1 cellular context compared by ENCODE assay signal in the genomic region with DNA sequence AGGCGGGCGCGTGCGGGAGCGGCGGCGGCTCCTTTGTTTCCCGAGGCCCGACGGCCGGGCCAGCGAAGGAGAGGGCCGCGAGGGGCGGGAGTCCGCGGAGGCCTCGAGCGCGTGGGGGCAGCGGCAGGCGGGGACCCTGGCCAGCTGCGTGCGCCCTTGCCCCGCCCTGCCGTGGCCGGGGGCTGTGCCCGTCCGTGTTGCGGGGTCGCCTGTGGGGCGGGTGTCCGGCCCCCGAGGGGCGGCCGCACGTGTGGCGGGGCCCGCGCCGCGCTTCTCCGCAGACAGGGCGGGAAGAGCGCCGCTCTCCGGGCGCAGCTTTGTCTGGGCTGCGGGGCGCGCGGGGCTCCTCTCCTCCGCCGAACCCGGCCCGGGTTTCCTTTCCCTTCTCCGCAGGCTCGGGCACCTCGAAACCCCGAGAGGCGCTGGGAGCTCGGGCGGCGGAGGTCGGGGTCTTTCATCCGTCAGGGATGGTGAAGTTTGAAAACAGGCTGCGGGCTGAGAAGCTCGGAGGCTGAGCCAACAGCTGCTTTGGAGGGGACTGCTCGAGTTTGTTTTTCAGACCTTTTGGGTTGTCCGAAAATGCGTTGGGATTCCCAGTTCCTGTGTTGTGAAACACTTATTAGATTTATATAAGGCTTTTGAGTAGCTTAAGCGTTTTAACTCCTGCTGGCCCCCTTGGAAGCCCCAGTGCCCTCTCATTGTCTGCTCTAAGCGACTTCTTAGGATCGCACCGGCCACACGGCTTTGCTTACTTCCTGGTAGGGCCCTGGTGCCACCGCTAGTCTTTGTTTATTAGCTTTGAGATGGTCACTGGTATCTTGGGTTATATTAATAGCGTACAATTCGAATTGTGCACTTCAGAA.
A peak's percentile ranks its signal among the peaks of the same experiment; 100 is the strongest.
TF ChIP-seq lines count a peak whose summit lies in the region.

No MANE protein-coding gene starts in this region.

TF ChIP-seq in WTC11, 78 proteins besides CTCF, POLR2A, EP300 and RAD21 (continued from another document):
- TF ChIP-seq, protein P1, sequence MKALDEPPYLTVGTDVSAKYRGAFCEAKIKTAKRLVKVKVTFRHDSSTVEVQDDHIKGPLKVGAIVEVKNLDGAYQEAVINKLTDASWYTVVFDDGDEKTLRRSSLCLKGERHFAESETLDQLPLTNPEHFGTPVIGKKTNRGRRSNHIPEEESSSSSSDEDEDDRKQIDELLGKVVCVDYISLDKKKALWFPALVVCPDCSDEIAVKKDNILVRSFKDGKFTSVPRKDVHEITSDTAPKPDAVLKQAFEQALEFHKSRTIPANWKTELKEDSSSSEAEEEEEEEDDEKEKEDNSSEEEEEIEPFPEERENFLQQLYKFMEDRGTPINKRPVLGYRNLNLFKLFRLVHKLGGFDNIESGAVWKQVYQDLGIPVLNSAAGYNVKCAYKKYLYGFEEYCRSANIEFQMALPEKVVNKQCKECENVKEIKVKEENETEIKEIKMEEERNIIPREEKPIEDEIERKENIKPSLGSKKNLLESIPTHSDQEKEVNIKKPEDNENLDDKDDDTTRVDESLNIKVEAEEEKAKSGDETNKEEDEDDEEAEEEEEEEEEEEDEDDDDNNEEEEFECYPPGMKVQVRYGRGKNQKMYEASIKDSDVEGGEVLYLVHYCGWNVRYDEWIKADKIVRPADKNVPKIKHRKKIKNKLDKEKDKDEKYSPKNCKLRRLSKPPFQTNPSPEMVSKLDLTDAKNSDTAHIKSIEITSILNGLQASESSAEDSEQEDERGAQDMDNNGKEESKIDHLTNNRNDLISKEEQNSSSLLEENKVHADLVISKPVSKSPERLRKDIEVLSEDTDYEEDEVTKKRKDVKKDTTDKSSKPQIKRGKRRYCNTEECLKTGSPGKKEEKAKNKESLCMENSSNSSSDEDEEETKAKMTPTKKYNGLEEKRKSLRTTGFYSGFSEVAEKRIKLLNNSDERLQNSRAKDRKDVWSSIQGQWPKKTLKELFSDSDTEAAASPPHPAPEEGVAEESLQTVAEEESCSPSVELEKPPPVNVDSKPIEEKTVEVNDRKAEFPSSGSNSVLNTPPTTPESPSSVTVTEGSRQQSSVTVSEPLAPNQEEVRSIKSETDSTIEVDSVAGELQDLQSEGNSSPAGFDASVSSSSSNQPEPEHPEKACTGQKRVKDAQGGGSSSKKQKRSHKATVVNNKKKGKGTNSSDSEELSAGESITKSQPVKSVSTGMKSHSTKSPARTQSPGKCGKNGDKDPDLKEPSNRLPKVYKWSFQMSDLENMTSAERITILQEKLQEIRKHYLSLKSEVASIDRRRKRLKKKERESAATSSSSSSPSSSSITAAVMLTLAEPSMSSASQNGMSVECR (CRISPR knock-in tag; IDR thresholded peaks at IDR 0.05; ENCODE audit: borderline replicate concordance), result 0 out of 2 replicates have a peak, but pooled peaks have one; percentile 33
- TF ChIP-seq, protein P2, sequence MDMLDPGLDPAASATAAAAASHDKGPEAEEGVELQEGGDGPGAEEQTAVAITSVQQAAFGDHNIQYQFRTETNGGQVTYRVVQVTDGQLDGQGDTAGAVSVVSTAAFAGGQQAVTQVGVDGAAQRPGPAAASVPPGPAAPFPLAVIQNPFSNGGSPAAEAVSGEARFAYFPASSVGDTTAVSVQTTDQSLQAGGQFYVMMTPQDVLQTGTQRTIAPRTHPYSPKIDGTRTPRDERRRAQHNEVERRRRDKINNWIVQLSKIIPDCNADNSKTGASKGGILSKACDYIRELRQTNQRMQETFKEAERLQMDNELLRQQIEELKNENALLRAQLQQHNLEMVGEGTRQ (CRISPR knock-in tag; IDR thresholded peaks at IDR 0.05), result 0 out of 2 replicates have a peak, but pooled peaks have one; percentile 27
- TF ChIP-seq KAT7 (CRISPR knock-in tag; IDR thresholded peaks at IDR 0.05; ENCODE audit: borderline replicate concordance) (peak; percentile 2; the same call in 1 of the 2 replicates), ZNF671 (CRISPR knock-in tag; IDR thresholded peaks at IDR 0.05) (no peak)
